17 cellular contexts compared by ENCODE assay signal in the genomic region with DNA sequence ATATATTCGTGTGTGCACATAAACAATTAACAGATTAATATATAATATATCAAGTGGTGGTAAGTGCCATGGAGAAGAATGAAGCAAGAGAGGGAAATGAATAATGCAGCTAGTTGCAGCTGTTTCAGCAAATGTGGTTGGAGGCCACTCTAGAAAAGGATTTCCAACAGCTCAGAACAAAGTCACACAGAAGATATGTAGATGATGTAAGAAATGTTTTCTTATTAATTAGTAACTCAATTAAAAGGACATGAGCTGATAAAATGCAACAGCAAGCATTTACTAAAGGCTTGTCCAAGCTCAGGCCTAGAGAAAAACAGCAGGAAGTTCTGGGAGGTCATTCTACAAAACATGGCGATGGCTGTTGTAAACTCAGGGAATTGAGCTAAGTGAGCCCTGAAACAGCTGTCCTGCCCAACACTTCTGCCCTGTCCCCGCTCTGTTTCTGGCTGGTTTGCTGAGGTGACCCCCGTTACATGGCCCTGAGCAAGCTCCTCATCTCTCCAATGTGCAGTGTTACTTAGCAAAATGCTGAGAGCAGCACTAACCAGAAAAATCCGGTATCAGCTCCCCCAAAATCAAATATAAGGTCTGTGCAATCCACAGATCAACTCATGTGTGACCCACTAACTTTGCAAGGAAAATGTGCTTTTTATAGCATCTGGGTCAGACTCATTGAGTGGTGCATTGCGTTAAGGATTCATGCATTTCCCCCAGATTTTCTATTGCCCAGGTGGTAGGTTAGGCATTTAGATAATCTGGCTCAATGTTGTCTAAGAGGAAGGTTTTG. TPM values are rescaled to one million over a fixed set of nuclear protein-coding genes. Genes with fewer than 3 reads are reported as not detected.
DNase-seq lines count a peak whose midpoint lies in the region; ATAC-seq and TF ChIP-seq lines count a peak whose summit lies in the region.
"Had no signal": no experiment of that assay in that cellular context is flagged by ENCODE, and none has a peak within 500 bp of the region (broad histone marks: within the 10 kb centered on the region; RNA-seq: fewer than 3 reads in every experiment).

No MANE protein-coding gene starts in this region.

- no peaks in the 10 kb centered on the region for H3K9me3 ChIP-seq in neuronal stem cell (replicated peaks in 1 of 2; ENCODE audit: control insufficient read depth in 2 of 2, insufficient read depth in 1 of 2, low read depth in 1 of 2, low read length in 2 of 2)
- H3K9me3 ChIP-seq: right atrium auricular region, uterus had no signal

- no peak for DNase-seq in activated CD4-positive, alpha-beta T cell treated with anti-CD3 and anti-CD28 coated beads, Interleukin-2, amount 10 ng/mL, durations not matched to agents 24 days and 14 days
- no peak for DNase-seq in activated CD4-positive, alpha-beta T cell treated with anti-CD3 and anti-CD28 coated beads for 48 hours
- DNase-seq in T-helper 2 cell treated with Interferon-gamma antibody and Interleukin-4, amounts not matched to agents 5 μg/mL and 100 μg/mL, for 36 hours (ENCODE audit: low spot score) = no peak
- no peak for DNase-seq in neuronal stem cell (ENCODE audit: low spot score)
- DNase-seq in natural killer cell treated with Interleukin-12 subunit alpha and Interleukin-12 subunit beta and Interleukin-15 and Interleukin-18, amount 100 ng/mL, for 72 hours (ENCODE audit: low spot score) = no peak
- DNase-seq in HFFc6 = no peak
- no peak for DNase-seq in NCI-H1105 treated with DMSO at 0.1 percent for 48 hours (lab: John Stamatoyannopoulos, UW)
- DNase-seq: activated CD4-positive, CD25-positive, alpha-beta regulatory T cell; aorta; effector memory CD4-positive, alpha-beta T cell; head of caudate nucleus; IMR-90; mesendoderm; RPMI8226; uterus had no signal

- H2AFZ ChIP-seq in neuronal stem cell (ENCODE audit: low read length) = peak overlapping the region; percentile 61

- no peaks in the 10 kb centered on the region for H3K9me3 Mint-ChIP-seq in activated CD4-positive, alpha-beta T cell treated with anti-CD3 and anti-CD28 coated beads, Interleukin-2, amount 10 ng/mL, durations not matched to agents 24 days and 14 days
- H3K9me3 Mint-ChIP-seq in T-helper 2 cell treated with Interferon-gamma antibody and Interleukin-4, amounts not matched to agents 5 μg/mL and 100 μg/mL, for 36 hours = no peaks in the 10 kb centered on the region
- H3K9me3 Mint-ChIP-seq in natural killer cell treated with Interleukin-12 subunit alpha and Interleukin-12 subunit beta and Interleukin-15 and Interleukin-18, amount 100 ng/mL, for 72 hours = no peaks in the 10 kb centered on the region
- no peaks in the 10 kb centered on the region for H3K9me3 Mint-ChIP-seq in HFFc6

- H3K23ac ChIP-seq in neuronal stem cell (ENCODE audit: low read depth, low read length, poor library complexity) = no peak overlapping the region

- no CpG with 5 or more reads among the region's 6 CpGs for WGBS in neuronal stem cell (ENCODE audit: extremely low coverage in 2 of 2, insufficient read length in 2 of 2, insufficient replicate concordance in 1 of 2), 2 donors

- no peak overlapping the region for H2BK15ac ChIP-seq in neuronal stem cell (ENCODE audit: low read length)

- H3K4me3 Mint-ChIP-seq in activated CD4-positive, alpha-beta T cell treated with anti-CD3 and anti-CD28 coated beads, Interleukin-2, amount 10 ng/mL, durations not matched to agents 24 days and 14 days = peak overlapping the region; percentile 58
- peak overlapping the region; percentile 41 for H3K4me3 Mint-ChIP-seq in T-helper 2 cell treated with Interferon-gamma antibody and Interleukin-4, amounts not matched to agents 5 μg/mL and 100 μg/mL, for 36 hours
- no peak overlapping the region for H3K4me3 Mint-ChIP-seq in natural killer cell treated with Interleukin-12 subunit alpha and Interleukin-12 subunit beta and Interleukin-15 and Interleukin-18, amount 100 ng/mL, for 72 hours
- H3K4me3 Mint-ChIP-seq in HFFc6 = no peak overlapping the region

- H3K36me3 ChIP-seq in neuronal stem cell (replicated peaks in 1 of 2; ENCODE audit: control insufficient read depth in 2 of 2, insufficient read depth in 2 of 2, low read length in 2 of 2) = no peaks in the 10 kb centered on the region
- H3K36me3 ChIP-seq: right atrium auricular region, uterus had no signal

- H3K27me3 Mint-ChIP-seq in activated CD4-positive, alpha-beta T cell treated with anti-CD3 and anti-CD28 coated beads, Interleukin-2, amount 10 ng/mL, durations not matched to agents 24 days and 14 days = no peaks in the 10 kb centered on the region
- H3K27me3 Mint-ChIP-seq in T-helper 2 cell treated with Interferon-gamma antibody and Interleukin-4, amounts not matched to agents 5 μg/mL and 100 μg/mL, for 36 hours (ENCODE audit: low read depth) = no peaks in the 10 kb centered on the region
- H3K27me3 Mint-ChIP-seq in natural killer cell treated with Interleukin-12 subunit alpha and Interleukin-12 subunit beta and Interleukin-15 and Interleukin-18, amount 100 ng/mL, for 72 hours = peaks cover 13 to 15% of the 10 kb centered on the region in 2 donors
- H3K27me3 Mint-ChIP-seq in HFFc6 (ENCODE audit: insufficient read depth) = no peaks in the 10 kb centered on the region; the same call in none of the 2 replicates

- intact Hi-C loops in activated CD4-positive, alpha-beta T cell treated with anti-CD3 and anti-CD28 coated beads, Interleukin-2, amount 10 ng/mL, durations not matched to agents 24 days and 14 days (cut with micrococcal nuclease) = loop anchor here (10.0 kb wide), 4 partner anchors 933 to 1517 kb away; no protein-coding TSS in a partner anchor

- H2BK12ac ChIP-seq in neuronal stem cell (ENCODE audit: low read length) = no peak overlapping the region

- no peak for TF ChIP-seq CTCF in HFFc6 (IDR thresholded peaks at IDR 0.05)

- no peak overlapping the region for H2BK5ac ChIP-seq in neuronal stem cell (ENCODE audit: low read length)

- no peak overlapping the region for H3K4me3 ChIP-seq in neuronal stem cell (ENCODE audit: low read length in 2 of 2)
- H3K4me3 ChIP-seq: right atrium auricular region, uterus had no signal

- peak; percentile 1 for ATAC-seq in HG02678 (IDR thresholded peaks at IDR 0.05; ENCODE audit: unreplicated experiment)
- ATAC-seq in natural killer cell treated with Interleukin-12 subunit alpha and Interleukin-12 subunit beta and Interleukin-15 and Interleukin-18, amount 100 ng/mL, for 72 hours = no peak

- H3K79me1 ChIP-seq in neuronal stem cell (ENCODE audit: low read depth, low read length) = no peaks in the 10 kb centered on the region

- H4K91ac ChIP-seq in neuronal stem cell (ENCODE audit: low read depth, low read length, poor library complexity) = no peak overlapping the region

- H2BK120ac ChIP-seq in neuronal stem cell (ENCODE audit: low read depth, low read length) = no peak overlapping the region

- peak overlapping the region; percentile 81 for H3K27ac Mint-ChIP-seq in activated CD4-positive, alpha-beta T cell treated with anti-CD3 and anti-CD28 coated beads, Interleukin-2, amount 10 ng/mL, durations not matched to agents 24 days and 14 days
- peak overlapping the region; percentile 67 for H3K27ac Mint-ChIP-seq in T-helper 2 cell treated with Interferon-gamma antibody and Interleukin-4, amounts not matched to agents 5 μg/mL and 100 μg/mL, for 36 hours
- H3K27ac Mint-ChIP-seq in natural killer cell treated with Interleukin-12 subunit alpha and Interleukin-12 subunit beta and Interleukin-15 and Interleukin-18, amount 100 ng/mL, for 72 hours = no peak overlapping the region
- H3K27ac Mint-ChIP-seq in HFFc6 = no peak overlapping the region

- H3K4me2 ChIP-seq in neuronal stem cell (ENCODE audit: insufficient read depth, low read length, poor library complexity, severe bottlenecking) = no peak overlapping the region

- H3K18ac ChIP-seq in neuronal stem cell (ENCODE audit: low read length) = no peak overlapping the region

- H3K27ac ChIP-seq in neuronal stem cell (replicated peaks; ENCODE audit: low read length) = no peak overlapping the region
- H3K27ac ChIP-seq: uterus had no signal

- no peak overlapping the region for H3K9ac ChIP-seq in neuronal stem cell (ENCODE audit: low read depth, low read length, poor library complexity)

- no peaks in the 10 kb centered on the region for H3K36me3 Mint-ChIP-seq in activated CD4-positive, alpha-beta T cell treated with anti-CD3 and anti-CD28 coated beads, Interleukin-2, amount 10 ng/mL, durations not matched to agents 24 days and 14 days (ENCODE audit: low read depth)
- H3K36me3 Mint-ChIP-seq in T-helper 2 cell treated with Interferon-gamma antibody and Interleukin-4, amounts not matched to agents 5 μg/mL and 100 μg/mL, for 36 hours (ENCODE audit: low read depth) = peaks cover 7% of the 10 kb centered on the region
- no peaks in the 10 kb centered on the region for H3K36me3 Mint-ChIP-seq in natural killer cell treated with Interleukin-12 subunit alpha and Interleukin-12 subunit beta and Interleukin-15 and Interleukin-18, amount 100 ng/mL, for 72 hours
- H3K36me3 Mint-ChIP-seq in HFFc6 (ENCODE audit: low read depth) = no peaks in the 10 kb centered on the region

- no peaks in the 10 kb centered on the region for H3K27me3 ChIP-seq in neuronal stem cell (ENCODE audit: control insufficient read depth in 3 of 3, insufficient read depth in 3 of 3, low read depth in 1 of 3, low read length in 3 of 3)
- H3K27me3 ChIP-seq: right atrium auricular region, uterus had no signal

- no peak overlapping the region for H3K4ac ChIP-seq in neuronal stem cell (ENCODE audit: low read length)

- no peak overlapping the region for H3K14ac ChIP-seq in neuronal stem cell (ENCODE audit: low read length)

- H2AK5ac ChIP-seq in neuronal stem cell (ENCODE audit: low read depth, low read length) = no peak overlapping the region

- H3K4me1 Mint-ChIP-seq in activated CD4-positive, alpha-beta T cell treated with anti-CD3 and anti-CD28 coated beads, Interleukin-2, amount 10 ng/mL, durations not matched to agents 24 days and 14 days = peaks cover 56% of the 10 kb centered on the region
- peaks cover 58% of the 10 kb centered on the region for H3K4me1 Mint-ChIP-seq in T-helper 2 cell treated with Interferon-gamma antibody and Interleukin-4, amounts not matched to agents 5 μg/mL and 100 μg/mL, for 36 hours (ENCODE audit: low read depth)
- H3K4me1 Mint-ChIP-seq in natural killer cell treated with Interleukin-12 subunit alpha and Interleukin-12 subunit beta and Interleukin-15 and Interleukin-18, amount 100 ng/mL, for 72 hours (ENCODE audit: low read depth in 2 of 2) = peaks cover 10 to 13% of the 10 kb centered on the region in 2 donors
- H3K4me1 Mint-ChIP-seq in HFFc6 (ENCODE audit: low read depth) = no peaks in the 10 kb centered on the region; the same call in 1 of the 2 replicates

- no peak overlapping the region for H4K8ac ChIP-seq in neuronal stem cell (ENCODE audit: low read depth, low read length)

- no peaks in the 10 kb centered on the region for H3K4me1 ChIP-seq in neuronal stem cell (ENCODE audit: control insufficient read depth in 2 of 2, insufficient read depth in 1 of 2, low read depth in 1 of 2, low read length in 2 of 2)
- H3K4me1 ChIP-seq: uterus had no signal

RNA-seq across cellular contexts. Expression of gene C10orf67, which starts 23.5 kb away (rescaled TPM):
- total RNA-seq in activated CD4-positive, alpha-beta T cell treated with anti-CD3 and anti-CD28 coated beads, Interleukin-2, amount 10 ng/mL, durations not matched to agents 24 days and 14 days = 0.07 and 0.16 TPM in 2 replicates
- 0.24 TPM for polyA plus RNA-seq in neuronal stem cell (2013, experiment 1 of 2)
- 0.14 TPM for polyA plus RNA-seq in neuronal stem cell (2013, experiment 2 of 2)
- total RNA-seq in natural killer cell treated with Interleukin-12 subunit alpha and Interleukin-12 subunit beta and Interleukin-15 and Interleukin-18, amount 100 ng/mL, for 72 hours = not detected
- under 1 TPM; 0.10 to 0.88 (median 0.33) TPM for total RNA-seq in HFFc6 (2021; fragmentation: NEBNext Ultra II Directional; extraction: Animal tissue kit (Norgen Biotek cat#: 25700))
- total RNA-seq: aorta had no signal
- polyA plus RNA-seq: aorta had no signal

Comparison
In these comparisons a context has a peak if more than half of its experiments do, and no peak if none do; other contexts are left out.
1. H3K27ac Mint-ChIP-seq: peak in activated CD4-positive, alpha-beta T cell treated with anti-CD3 and anti-CD28 coated beads, Interleukin-2, amount 10 ng/mL, durations not matched to agents 24 days and 14 days (single experiment) and T-helper 2 cell treated with Interferon-gamma antibody and Interleukin-4, amounts not matched to agents 5 μg/mL and 100 μg/mL, for 36 hours (single experiment); none in natural killer cell treated with Interleukin-12 subunit alpha and Interleukin-12 subunit beta and Interleukin-15 and Interleukin-18, amount 100 ng/mL, for 72 hours (0 of 2) and HFFc6 (single experiment).
2. H3K4me3 Mint-ChIP-seq: peak in activated CD4-positive, alpha-beta T cell treated with anti-CD3 and anti-CD28 coated beads, Interleukin-2, amount 10 ng/mL, durations not matched to agents 24 days and 14 days (single experiment) and T-helper 2 cell treated with Interferon-gamma antibody and Interleukin-4, amounts not matched to agents 5 μg/mL and 100 μg/mL, for 36 hours (single experiment); none in natural killer cell treated with Interleukin-12 subunit alpha and Interleukin-12 subunit beta and Interleukin-15 and Interleukin-18, amount 100 ng/mL, for 72 hours (single experiment) and HFFc6 (single experiment).